In genomic region chr3:187925326-187925725, GRCh38 we compare ENCODE assay signal across 21 cellular contexts.
DNase-seq lines count a peak whose midpoint lies in the region; ATAC-seq and TF ChIP-seq lines count a peak whose summit lies in the region.
"Had no signal": no experiment of that assay in that cellular context is flagged by ENCODE, and none has a peak within 500 bp of the region (broad histone marks: within the 10 kb centered on the region; RNA-seq: fewer than 3 reads in every experiment).

No MANE protein-coding gene starts in this region.

- TF ChIP-seq CTCF in psoas muscle (IDR thresholded peaks at IDR 0.05) (no peak), mammary epithelial cell (conservative IDR thresholded peaks at IDR 0.05 in 1 of 2, IDR thresholded peaks at IDR 0.05 in 1 of 2; ENCODE audit: extremely low read depth in 1 of 2, insufficient read depth in 1 of 2, low read depth in 1 of 2, low read length in 2 of 2) (no peak)

- H3K4me3 ChIP-seq in Karpas-422 (ENCODE audit: low read length) (no peak overlapping the region), psoas muscle (no peak overlapping the region), mammary epithelial cell (replicated peaks in 1 of 3; ENCODE audit: insufficient read depth in 1 of 3, low read depth in 2 of 3, low read length in 3 of 3) (no peak overlapping the region)

- no peak overlapping the region for H3K9ac ChIP-seq in Karpas-422 (ENCODE audit: low read length)
- no peak overlapping the region for H3K9ac ChIP-seq in mammary epithelial cell (ENCODE audit: insufficient read depth, low read length)

- in situ Hi-C loops in mammary epithelial cell (cut with MboI; ENCODE audit: low sequenced_read_pairs in 2 of 2) = no loop called here

- H4K20me1 ChIP-seq in Karpas-422 (ENCODE audit: insufficient read depth, low read depth, low read length) = no peaks in the 10 kb centered on the region
- H4K20me1 ChIP-seq in mammary epithelial cell (ENCODE audit: insufficient read depth, low read length) = no peaks in the 10 kb centered on the region

- intact Hi-C loops in activated CD4-positive, alpha-beta T cell treated with anti-CD3 and anti-CD28 coated beads, Interleukin-2, amount 10 ng/mL, durations not matched to agents 24 days and 14 days (cut with micrococcal nuclease) = no loop called here
- intact Hi-C loops in activated CD4-positive, alpha-beta T cell treated with anti-CD3 and anti-CD28 coated beads for 36 hours (cut with DNase I, micrococcal nuclease) = loop anchor here in 1 of 2 experiments (10.0 kb wide), 1 partner anchor 1399 kb away; no protein-coding TSS in a partner anchor
- intact Hi-C loops in psoas muscle (cut with DNase I) = no loop called here
- intact Hi-C loops in mammary epithelial cell (cut with micrococcal nuclease) = no loop called here

- dilution Hi-C loops in mammary epithelial cell (cut with HindIII; ENCODE audit: low sequenced_read_pairs) = no loop called here

- no peak for ATAC-seq in activated CD4-positive, alpha-beta T cell treated with anti-CD3 and anti-CD28 coated beads for 36 hours
- peak; percentile 47 to 80 (median 61) for ATAC-seq in psoas muscle

- H3K36me3 ChIP-seq in Karpas-422 (ENCODE audit: insufficient read depth, low read length) (peaks cover 8% of the 10 kb centered on the region; the same call in 1 of the 2 replicates), psoas muscle (ENCODE audit: insufficient read depth in 1 of 2, low read depth in 1 of 2) (no peaks in the 10 kb centered on the region), mammary epithelial cell (ENCODE audit: insufficient read depth, low read length) (no peaks in the 10 kb centered on the region)

- DNase-seq in activated CD4-positive, alpha-beta T cell treated with anti-CD3 and anti-CD28 coated beads, Interleukin-2, amount 10 ng/mL, durations not matched to agents 24 days and 14 days = no peak
- no peak for DNase-seq in activated CD4-positive, alpha-beta T cell treated with anti-CD3 and anti-CD28 coated beads for 36 hours
- DNase-seq in Karpas-422 (no peak), amniotic epithelial cell (ENCODE audit: low read depth) (peak; percentile 73), psoas muscle (no peak), iPS-NIHi11 (ENCODE audit: low spot score) (no peak), mammary epithelial cell (no peak)
- no peak for DNase-seq in activated effector memory CD4-positive, alpha-beta T cell treated with Interleukin-2 at 50 U/mL for 16 hours
- DNase-seq: 8988T; DND-41; GDM1; H7; MM.1S; NCI-H1092; NCI-H2081 treated with DMSO at 0.1 percent for 48 hours; NCI-H510A; NCI-H748 treated with DMSO at 0.1 percent for 48 hours; NK-92 treated with Interleukin-12 subunit alpha and Interleukin-12 subunit beta, amount 100 ng/mL, for 24 hours; OCI-M1; SIG-M5 had no signal

- no peaks in the 10 kb centered on the region for H3K9me2 ChIP-seq in Karpas-422 (replicated peaks; ENCODE audit: insufficient read depth, low read length)

- no peaks in the 10 kb centered on the region for H3K79me2 ChIP-seq in Karpas-422 (ENCODE audit: low read length)
- no peaks in the 10 kb centered on the region for H3K79me2 ChIP-seq in mammary epithelial cell (ENCODE audit: insufficient read depth, low read length)

- peaks cover 13% of the 10 kb centered on the region for H3K36me3 Mint-ChIP-seq in activated CD4-positive, alpha-beta T cell treated with anti-CD3 and anti-CD28 coated beads, Interleukin-2, amount 10 ng/mL, durations not matched to agents 24 days and 14 days (ENCODE audit: low read depth)
- H3K36me3 Mint-ChIP-seq in activated CD4-positive, alpha-beta T cell treated with anti-CD3 and anti-CD28 coated beads for 36 hours (ENCODE audit: low read depth) = peaks cover 9% of the 10 kb centered on the region

- H3K9me3 ChIP-seq in Karpas-422 (ENCODE audit: low read length) (peaks cover 7% of the 10 kb centered on the region; the same call in 1 of the 2 replicates), psoas muscle (no peaks in the 10 kb centered on the region), mammary epithelial cell (replicated peaks; ENCODE audit: insufficient read depth, low read length) (peaks cover 7% of the 10 kb centered on the region)

- H3K4me1 ChIP-seq in Karpas-422 (ENCODE audit: low read length) = peaks cover 86% of the 10 kb centered on the region
- H3K4me1 ChIP-seq in psoas muscle = peaks cover 10% of the 10 kb centered on the region
- peaks cover 5% of the 10 kb centered on the region for H3K4me1 ChIP-seq in mammary epithelial cell (ENCODE audit: insufficient read depth, low read length)

- H3K4me2 ChIP-seq in Karpas-422 (ENCODE audit: low read depth, low read length, poor library complexity, severe bottlenecking) = no peak overlapping the region
- H3K4me2 ChIP-seq in mammary epithelial cell (ENCODE audit: insufficient read depth, low read depth, low read length) = no peak overlapping the region

- no peaks in the 10 kb centered on the region for H3K27me3 Mint-ChIP-seq in activated CD4-positive, alpha-beta T cell treated with anti-CD3 and anti-CD28 coated beads, Interleukin-2, amount 10 ng/mL, durations not matched to agents 24 days and 14 days
- no peaks in the 10 kb centered on the region for H3K27me3 Mint-ChIP-seq in activated CD4-positive, alpha-beta T cell treated with anti-CD3 and anti-CD28 coated beads for 36 hours

- WGBS in psoas muscle, 3 donors = 4 to 28% (median 27%) methylated on average over 1 of the region's 1 CpG
- 75% methylated on average over 1 of the region's 1 CpG for WGBS in mammary epithelial cell (ENCODE audit: low coverage, missing lambda C conversion rate)

- H3K27ac Mint-ChIP-seq in activated CD4-positive, alpha-beta T cell treated with anti-CD3 and anti-CD28 coated beads, Interleukin-2, amount 10 ng/mL, durations not matched to agents 24 days and 14 days = peak overlapping the region; percentile 30
- H3K27ac Mint-ChIP-seq in activated CD4-positive, alpha-beta T cell treated with anti-CD3 and anti-CD28 coated beads for 36 hours = no peak overlapping the region
- H3K27ac Mint-ChIP-seq: B cell had no signal

- no peaks in the 10 kb centered on the region for H3K27me3 ChIP-seq in Karpas-422 (ENCODE audit: low read length)
- no peaks in the 10 kb centered on the region for H3K27me3 ChIP-seq in psoas muscle (ENCODE audit: insufficient read depth in 3 of 3, low read length in 2 of 3)
- H3K27me3 ChIP-seq in mammary epithelial cell (ENCODE audit: insufficient read depth, low read length) = no peaks in the 10 kb centered on the region

- POLR2A ChIA-PET in activated CD4-positive, alpha-beta T cell treated with anti-CD3 and anti-CD28 coated beads for 36 hours (lab: Charles Lee) = interaction anchor here (1.1 kb wide), 1 partner anchor 181 kb away, joined by 5 read pairs; no protein-coding TSS in a partner anchor

- no TSS peak for BruUV-seq in mammary epithelial cell (replicated peaks; lab: Mats Ljungman, UMichigan)

- H3K4me1 Mint-ChIP-seq in activated CD4-positive, alpha-beta T cell treated with anti-CD3 and anti-CD28 coated beads, Interleukin-2, amount 10 ng/mL, durations not matched to agents 24 days and 14 days = peaks cover 72% of the 10 kb centered on the region
- H3K4me1 Mint-ChIP-seq in activated CD4-positive, alpha-beta T cell treated with anti-CD3 and anti-CD28 coated beads for 36 hours = peaks cover 76% of the 10 kb centered on the region

- peaks cover 19% of the 10 kb centered on the region for H3K9me3 Mint-ChIP-seq in activated CD4-positive, alpha-beta T cell treated with anti-CD3 and anti-CD28 coated beads, Interleukin-2, amount 10 ng/mL, durations not matched to agents 24 days and 14 days
- peaks cover 14% of the 10 kb centered on the region for H3K9me3 Mint-ChIP-seq in activated CD4-positive, alpha-beta T cell treated with anti-CD3 and anti-CD28 coated beads for 36 hours (ENCODE audit: low read depth)

- H3K4me3 Mint-ChIP-seq in activated CD4-positive, alpha-beta T cell treated with anti-CD3 and anti-CD28 coated beads, Interleukin-2, amount 10 ng/mL, durations not matched to agents 24 days and 14 days = no peak overlapping the region
- no peak overlapping the region for H3K4me3 Mint-ChIP-seq in activated CD4-positive, alpha-beta T cell treated with anti-CD3 and anti-CD28 coated beads for 36 hours
- H3K4me3 Mint-ChIP-seq: B cell had no signal

- H2AFZ ChIP-seq in Karpas-422 (ENCODE audit: low read length) (no peak overlapping the region), mammary epithelial cell (ENCODE audit: low read depth, low read length) (no peak overlapping the region)

- CTCF ChIA-PET in activated CD4-positive, alpha-beta T cell treated with anti-CD3 and anti-CD28 coated beads for 36 hours (lab: Charles Lee) = interaction anchor here (0.7 to 3.0 kb wide), 6 partner anchors 9 to 187 kb away, joined by 3 to 19 read pairs (median 4); no protein-coding TSS in a partner anchor
- CTCF ChIA-PET in mammary epithelial cell (lab: Charles Lee; ENCODE audit: low non-redundant PET) = no interaction called here

- peak overlapping the region; percentile 97 for H3K27ac ChIP-seq in Karpas-422 (ENCODE audit: low read length)
- H3K27ac ChIP-seq in psoas muscle = peak overlapping the region; percentile 53
- H3K27ac ChIP-seq in mammary epithelial cell (ENCODE audit: insufficient read depth, low read depth, low read length) = no peak overlapping the region
